10 cellular contexts compared by ENCODE assay signal in the genomic region with DNA sequence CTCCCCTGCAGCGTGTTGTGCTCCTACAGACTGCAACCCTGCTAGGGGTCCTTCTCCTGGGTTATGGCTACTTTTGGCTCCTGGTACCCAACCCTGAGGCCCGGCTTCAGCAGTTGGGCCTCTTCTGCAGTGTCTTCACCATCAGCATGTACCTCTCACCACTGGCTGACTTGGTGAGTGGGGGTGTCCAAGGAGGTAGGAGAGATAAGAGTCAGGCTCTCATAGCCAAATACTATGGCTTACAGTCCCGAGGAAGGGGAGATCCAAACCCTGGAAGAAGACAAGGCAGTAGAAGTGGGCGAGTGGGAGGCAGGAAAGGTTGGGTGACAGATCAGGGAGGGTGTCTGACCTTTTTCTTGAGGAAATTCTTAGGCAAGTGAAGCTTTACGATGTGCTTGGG. TPM values are rescaled to one million over a fixed set of nuclear protein-coding genes. Genes with fewer than 3 reads are reported as not detected.
DNase-seq lines count a peak whose midpoint lies in the region; ATAC-seq and TF ChIP-seq lines count a peak whose summit lies in the region.
"Had no signal": no experiment of that assay in that cellular context is flagged by ENCODE, and none has a peak within 500 bp of the region (broad histone marks: within the 10 kb centered on the region; RNA-seq: fewer than 3 reads in every experiment).

No MANE protein-coding gene starts in this region.

- CTCF ChIA-PET in activated CD4-positive, alpha-beta memory T cell treated with anti-CD3 and anti-CD28 coated beads for 36 hours (lab: Charles Lee) = interaction anchor here (0.7 to 3.7 kb wide), 7 partner anchors 30 to 76 kb away, joined by 3 to 21 read pairs (median 4); partner anchors contain the start of genes KRTCAP2 and TRIM46

- no peak overlapping the region for H3K4me3 ChIP-seq in liver (ENCODE audit: low read depth in 1 of 3, low read length in 3 of 3)
- H3K4me3 ChIP-seq in neuronal stem cell (ENCODE audit: low read length in 2 of 2) = no peak overlapping the region

- peak overlapping the region; percentile 9 to 43 for H3K27ac ChIP-seq in liver (ENCODE audit: low read depth in 1 of 2, low read length in 2 of 2)
- no peak overlapping the region for H3K27ac ChIP-seq in neuronal stem cell (replicated peaks; ENCODE audit: low read length)

- no peak for TF ChIP-seq RAD21 in liver (IDR thresholded peaks at IDR 0.05)

- H3K4me1 Mint-ChIP-seq in stimulated activated naive CD8-positive, alpha-beta T cell treated with anti-CD3 and anti-CD28 coated beads, Interleukin-15, Interleukin-2, amounts not matched to agents 100 ng/mL and 50 ng/mL, for 24 hours (ENCODE audit: low read depth) = peaks cover 49% of the 10 kb centered on the region
- H3K4me1 Mint-ChIP-seq in activated CD4-positive, alpha-beta memory T cell treated with anti-CD3 and anti-CD28 coated beads for 36 hours (ENCODE audit: low read depth) = peaks cover 37% of the 10 kb centered on the region

- no peak overlapping the region for H2AK5ac ChIP-seq in neuronal stem cell (ENCODE audit: low read depth, low read length)

- peaks cover 2 to 13% (median 10%) of the 10 kb centered on the region in 4 donors for H3K36me3 ChIP-seq in liver (ENCODE audit: control insufficient read depth in 4 of 4, insufficient read depth in 3 of 4, low read depth in 1 of 4, low read length in 3 of 4)
- H3K36me3 ChIP-seq in neuronal stem cell (replicated peaks in 1 of 2; ENCODE audit: control insufficient read depth in 2 of 2, insufficient read depth in 2 of 2, low read length in 2 of 2) = peaks cover 9 to 17% of the 10 kb centered on the region in 2 donors

- no peak overlapping the region for H2BK15ac ChIP-seq in neuronal stem cell (ENCODE audit: low read length)

- ATAC-seq in stimulated activated naive CD8-positive, alpha-beta T cell treated with anti-CD3 and anti-CD28 coated beads, Interleukin-15, Interleukin-2, amounts not matched to agents 100 U/mL and 50 U/mL, for 24 hours = no peak
- ATAC-seq in GM18873 (IDR thresholded peaks at IDR 0.05; ENCODE audit: low FRiP score, unreplicated experiment) (no peak), HG03139 (IDR thresholded peaks at IDR 0.05; ENCODE audit: unreplicated experiment) (no peak)

- H4K8ac ChIP-seq in neuronal stem cell (ENCODE audit: low read depth, low read length) = no peak overlapping the region

- TF ChIP-seq CTCF in liver (IDR thresholded peaks at IDR 0.05; ENCODE audit: low read depth, low read length, missing input control) = no peak

- no peak overlapping the region for H2BK12ac ChIP-seq in neuronal stem cell (ENCODE audit: low read length)

- peaks cover 0 to 51% (median 34%) of the 10 kb centered on the region in 4 donors for H3K4me1 ChIP-seq in liver (ENCODE audit: control insufficient read depth in 4 of 4, insufficient read depth in 4 of 4, low read length in 3 of 4)
- H3K4me1 ChIP-seq in neuronal stem cell (ENCODE audit: control insufficient read depth in 2 of 2, insufficient read depth in 1 of 2, low read depth in 1 of 2, low read length in 2 of 2) = peaks cover 7 to 12% of the 10 kb centered on the region in 2 donors

- H4K91ac ChIP-seq in neuronal stem cell (ENCODE audit: low read depth, low read length, poor library complexity) = no peak overlapping the region

- no peaks in the 10 kb centered on the region for H3K27me3 Mint-ChIP-seq in stimulated activated naive CD8-positive, alpha-beta T cell treated with anti-CD3 and anti-CD28 coated beads, Interleukin-15, Interleukin-2, amounts not matched to agents 100 ng/mL and 50 ng/mL, for 24 hours
- H3K27me3 Mint-ChIP-seq in activated CD4-positive, alpha-beta memory T cell treated with anti-CD3 and anti-CD28 coated beads for 36 hours = no peaks in the 10 kb centered on the region

- no peak overlapping the region for H2BK5ac ChIP-seq in neuronal stem cell (ENCODE audit: low read length)

- H3K27ac Mint-ChIP-seq in stimulated activated naive CD8-positive, alpha-beta T cell treated with anti-CD3 and anti-CD28 coated beads, Interleukin-15, Interleukin-2, amounts not matched to agents 100 ng/mL and 50 ng/mL, for 24 hours = peak overlapping the region; percentile 100
- peak overlapping the region; percentile 20 for H3K27ac Mint-ChIP-seq in activated CD4-positive, alpha-beta memory T cell treated with anti-CD3 and anti-CD28 coated beads for 36 hours

- intact Hi-C loops in activated CD4-positive, alpha-beta memory T cell treated with anti-CD3 and anti-CD28 coated beads for 36 hours (cut with micrococcal nuclease) = loop anchor here (5.0 kb wide), 1 partner anchor 105 kb away; a partner anchor contains a TSS

- no peak overlapping the region for H3K4ac ChIP-seq in neuronal stem cell (ENCODE audit: low read length)

- H3K79me1 ChIP-seq in neuronal stem cell (ENCODE audit: low read depth, low read length) = peaks cover 4% of the 10 kb centered on the region

- H2AFZ ChIP-seq in neuronal stem cell (ENCODE audit: low read length) = no peak overlapping the region

- no peak overlapping the region for H3K4me2 ChIP-seq in neuronal stem cell (ENCODE audit: insufficient read depth, low read length, poor library complexity, severe bottlenecking)

- no peak for DNase-seq in stimulated activated naive CD8-positive, alpha-beta T cell treated with anti-CD3 and anti-CD28 coated beads, Interleukin-15, Interleukin-2, amounts not matched to agents 100 U/mL and 50 U/mL, for 24 hours
- DNase-seq in activated CD4-positive, alpha-beta memory T cell treated with anti-CD3 and anti-CD28 coated beads for 36 hours = no peak
- DNase-seq in DMS 273 treated with DMSO at 0.1 percent for 48 hours (lab: John Stamatoyannopoulos, UW) = no peak
- no peak for DNase-seq in neuronal stem cell (ENCODE audit: low spot score)
- DNase-seq: activated CD4-positive, alpha-beta T cell treated with anti-CD3 and anti-CD28 coated beads for 48 hours; NCI-H187 had no signal

- H3K23ac ChIP-seq in neuronal stem cell (ENCODE audit: low read depth, low read length, poor library complexity) = no peak overlapping the region

- no peak overlapping the region for H3K14ac ChIP-seq in neuronal stem cell (ENCODE audit: low read length)

- POLR2A ChIA-PET in activated CD4-positive, alpha-beta memory T cell treated with anti-CD3 and anti-CD28 coated beads for 36 hours (lab: Charles Lee) = interaction anchor here (1.1 to 2.0 kb wide), 3 partner anchors 36 to 57 kb away, joined by 3 to 8 read pairs (median 3); partner anchors contain the start of gene KRTCAP2

- H3K9me3 Mint-ChIP-seq in stimulated activated naive CD8-positive, alpha-beta T cell treated with anti-CD3 and anti-CD28 coated beads, Interleukin-15, Interleukin-2, amounts not matched to agents 100 ng/mL and 50 ng/mL, for 24 hours = no peaks in the 10 kb centered on the region
- no peaks in the 10 kb centered on the region for H3K9me3 Mint-ChIP-seq in activated CD4-positive, alpha-beta memory T cell treated with anti-CD3 and anti-CD28 coated beads for 36 hours

- H3K27me3 ChIP-seq in liver (ENCODE audit: control insufficient read depth in 4 of 4, insufficient read depth in 4 of 4, low read length in 3 of 4) = no peaks in the 10 kb centered on the region
- peaks cover 0 to 3% (median 0%) of the 10 kb centered on the region in 3 experiments for H3K27me3 ChIP-seq in neuronal stem cell (ENCODE audit: control insufficient read depth in 3 of 3, insufficient read depth in 3 of 3, low read depth in 1 of 3, low read length in 3 of 3)

- no peaks in the 10 kb centered on the region for H3K9me3 ChIP-seq in liver (ENCODE audit: control insufficient read depth in 4 of 4, low read length in 3 of 4)
- H3K9me3 ChIP-seq in neuronal stem cell (replicated peaks in 1 of 2; ENCODE audit: control insufficient read depth in 2 of 2, insufficient read depth in 1 of 2, low read depth in 1 of 2, low read length in 2 of 2) = no peaks in the 10 kb centered on the region

- WGBS in liver = 92% methylated on average over 5 of the region's 5 CpGs
- no CpG with 5 or more reads among the region's 5 CpGs for WGBS in neuronal stem cell (ENCODE audit: extremely low coverage in 2 of 2, insufficient read length in 2 of 2, insufficient replicate concordance in 1 of 2), 2 donors

- H3K9ac ChIP-seq in liver (ENCODE audit: low read depth in 1 of 2, low read length in 2 of 2) (no peak overlapping the region), neuronal stem cell (ENCODE audit: low read depth, low read length, poor library complexity) (no peak overlapping the region)

- no peak overlapping the region for H3K18ac ChIP-seq in neuronal stem cell (ENCODE audit: low read length)

- H2BK120ac ChIP-seq in neuronal stem cell (ENCODE audit: low read depth, low read length) = no peak overlapping the region

- H3K36me3 Mint-ChIP-seq in stimulated activated naive CD8-positive, alpha-beta T cell treated with anti-CD3 and anti-CD28 coated beads, Interleukin-15, Interleukin-2, amounts not matched to agents 100 ng/mL and 50 ng/mL, for 24 hours (ENCODE audit: low read depth) = peaks cover 23% of the 10 kb centered on the region
- peaks cover 17% of the 10 kb centered on the region for H3K36me3 Mint-ChIP-seq in activated CD4-positive, alpha-beta memory T cell treated with anti-CD3 and anti-CD28 coated beads for 36 hours

- peak overlapping the region; percentile 93 for H3K4me3 Mint-ChIP-seq in stimulated activated naive CD8-positive, alpha-beta T cell treated with anti-CD3 and anti-CD28 coated beads, Interleukin-15, Interleukin-2, amounts not matched to agents 100 ng/mL and 50 ng/mL, for 24 hours
- peak overlapping the region; percentile 91 for H3K4me3 Mint-ChIP-seq in activated CD4-positive, alpha-beta memory T cell treated with anti-CD3 and anti-CD28 coated beads for 36 hours

RNA-seq across cellular contexts. Expression of gene SLC50A1, which starts 1.9 kb away (rescaled TPM):
- total RNA-seq in activated CD4-positive, alpha-beta memory T cell treated with anti-CD3 and anti-CD28 coated beads for 36 hours = 10 to 100 TPM; 60.1 TPM
- total RNA-seq in liver = 10 to 100 TPM; 12.7 to 23.3 TPM
- polyA plus RNA-seq in liver = 10 to 100 TPM; 17.3 to 19.1 TPM
- polyA plus RNA-seq in neuronal stem cell (2013, experiment 1 of 2) = 37.1 TPM
- polyA plus RNA-seq in neuronal stem cell (2013, experiment 2 of 2) = 36.6 TPM

RNA-seq across cellular contexts. Expression of gene DPM3, which starts 2.8 kb away (rescaled TPM):
- total RNA-seq in activated CD4-positive, alpha-beta memory T cell treated with anti-CD3 and anti-CD28 coated beads for 36 hours = 10 to 100 TPM; 34.1 to 37.7 TPM
- total RNA-seq in liver = 10 to 100 TPM; 27.3 to 62.4 TPM
- 100 to 1,000 TPM in 1 of 2 donors, 10 to 100 TPM in 1; 75.8 to 134 TPM for polyA plus RNA-seq in liver
- 309 TPM for polyA plus RNA-seq in neuronal stem cell (2013, experiment 1 of 2)
- 297 TPM for polyA plus RNA-seq in neuronal stem cell (2013, experiment 2 of 2)

RNA-seq across cellular contexts. Expression of gene EFNA1, which starts 9.9 kb away (rescaled TPM):
- under 1 TPM in 1 of 2 experiments, not detected in 1; 0.24 TPM for total RNA-seq in activated CD4-positive, alpha-beta memory T cell treated with anti-CD3 and anti-CD28 coated beads for 36 hours
- total RNA-seq in liver = 100 to 1,000 TPM in 1 of 2 donors, 10 to 100 TPM in 1; 58.6 to 180 TPM
- 100 to 1,000 TPM; 177 to 236 TPM for polyA plus RNA-seq in liver
- 3.6 TPM for polyA plus RNA-seq in neuronal stem cell (2013, experiment 1 of 2)
- 4.3 TPM for polyA plus RNA-seq in neuronal stem cell (2013, experiment 2 of 2)

RNA-seq across cellular contexts. Expression of gene KRTCAP2, which starts 35.6 kb away (rescaled TPM):
- 100 to 1,000 TPM; 138 to 146 TPM for total RNA-seq in activated CD4-positive, alpha-beta memory T cell treated with anti-CD3 and anti-CD28 coated beads for 36 hours
- total RNA-seq in liver = 10 to 100 TPM; 49.8 TPM
- 100 to 1,000 TPM; 150 to 224 TPM for polyA plus RNA-seq in liver
- 210 TPM for polyA plus RNA-seq in neuronal stem cell (2013, experiment 1 of 2)
- 197 TPM for polyA plus RNA-seq in neuronal stem cell (2013, experiment 2 of 2)

RNA-seq across cellular contexts. Expression of gene TRIM46, which starts 36.1 kb away (rescaled TPM):
- 1 to 10 TPM; 6.3 to 7.1 TPM for total RNA-seq in activated CD4-positive, alpha-beta memory T cell treated with anti-CD3 and anti-CD28 coated beads for 36 hours
- under 1 TPM; 0.14 to 0.17 TPM for total RNA-seq in liver
- under 1 TPM; 0.07 to 0.11 TPM for polyA plus RNA-seq in liver
- polyA plus RNA-seq in neuronal stem cell (2013, experiment 1 of 2) = 7.5 TPM
- 7.4 TPM for polyA plus RNA-seq in neuronal stem cell (2013, experiment 2 of 2)

Comparison
In these comparisons a context has a peak if more than half of its experiments do, and no peak if none do; other contexts are left out.
1. RNA of gene EFNA1, which starts 9.9 kb away (total RNA-seq): 58.6 to 180 TPM in liver; 0.24 TPM in activated CD4-positive, alpha-beta memory T cell treated with anti-CD3 and anti-CD28 coated beads for 36 hours; every median in the first group is over 10 times any median in the second.